ENCODE assay signal across 1 cellular context in the genomic region with DNA sequence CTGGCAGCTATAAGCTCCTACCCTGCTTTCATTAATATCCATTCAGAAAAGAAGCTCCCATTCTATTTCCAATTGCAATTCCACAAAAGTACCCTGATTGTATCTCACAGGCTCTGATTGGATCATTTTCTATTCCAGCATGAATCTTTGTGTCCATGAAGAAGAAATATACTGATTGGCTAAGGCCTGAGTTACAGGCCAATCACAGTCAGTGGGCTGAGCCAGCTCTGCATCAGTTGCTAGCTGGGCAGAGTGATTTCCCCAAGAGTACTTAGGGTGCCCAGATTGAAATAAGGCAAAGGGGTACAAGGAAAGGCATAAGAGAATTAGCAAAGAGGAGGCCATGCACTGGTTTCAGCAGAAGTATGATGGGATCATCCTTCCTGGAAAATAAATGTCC.
A peak's percentile ranks its signal among the peaks of the same experiment; 100 is the strongest.
TF ChIP-seq lines count a peak whose summit lies in the region.

No MANE protein-coding gene starts in this region.

TF ChIP-seq in HepG2, 621 proteins besides CTCF, POLR2A, EP300 and RAD21:
- 0 out of 2 replicates have a peak, but pooled peaks have one; percentile 23 for TF ChIP-seq NFYB (CRISPR knock-in tag; IDR thresholded peaks at IDR 0.05)
- TF ChIP-seq IKZF1 (IDR thresholded peaks at IDR 0.05) = no peak
- TF ChIP-seq ETV6 (CRISPR knock-in tag; conservative IDR thresholded peaks at IDR 0.05) = no peak
- TF ChIP-seq RFX5 (IDR thresholded peaks at IDR 0.05; ENCODE audit: low read depth, low read length) = peak; percentile 94
